In genomic region chr7:30330134-30331111, GRCh38 we compare ENCODE assay signal across 8 cellular contexts. TPM values are rescaled to one million over a fixed set of nuclear protein-coding genes. Genes with fewer than 3 reads are reported as not detected.
DNase-seq lines count a peak whose midpoint lies in the region; ATAC-seq and TF ChIP-seq lines count a peak whose summit lies in the region.

No MANE protein-coding gene starts in this region.

- H3K4me2 ChIP-seq in SK-N-SH = no peak overlapping the region

- no peaks in the 10 kb centered on the region for H3K9me2 ChIP-seq in SK-N-SH

- H4K20me1 ChIP-seq in SK-N-SH (ENCODE audit: insufficient read depth) = peaks cover 12% of the 10 kb centered on the region; the same call in 1 of the 2 replicates

- TF ChIP-seq POLR2A in suprapubic skin (IDR thresholded peaks at IDR 0.05) = no peak

- H2AFZ ChIP-seq in SK-N-SH (ENCODE audit: low read depth) = no peak overlapping the region

- no peaks in the 10 kb centered on the region for H3K9me3 ChIP-seq in CD4-positive, alpha-beta memory T cell (ENCODE audit: control insufficient read depth in 1 of 2, low read length in 2 of 2)
- H3K9me3 ChIP-seq in suprapubic skin (no peaks in the 10 kb centered on the region), SK-N-SH (peaks cover 8% of the 10 kb centered on the region; the same call in 1 of the 2 replicates)

- H3K79me2 ChIP-seq in SK-N-SH (ENCODE audit: insufficient read depth) = peaks cover 54% of the 10 kb centered on the region; the same call in 1 of the 2 replicates

- TF ChIP-seq EP300 in suprapubic skin (IDR thresholded peaks at IDR 0.05) (no peak), SK-N-SH (IDR thresholded peaks at IDR 0.05; ENCODE audit: borderline replicate concordance in 1 of 2, low read depth in 1 of 2, low read length in 1 of 2) (no peak)

- peak overlapping the region; percentile 30 for H3K27ac ChIP-seq in CD4-positive, alpha-beta memory T cell (ENCODE audit: low read depth, low read length)
- peak overlapping the region; percentile 23 for H3K27ac ChIP-seq in suprapubic skin
- H3K27ac ChIP-seq in SK-N-SH (ENCODE audit: low read depth in 2 of 2, low read length in 1 of 2) = no peak overlapping the region

- H3K4me1 ChIP-seq in CD4-positive, alpha-beta memory T cell (ENCODE audit: insufficient read depth, low read length) = peaks cover 58% of the 10 kb centered on the region
- peaks cover 30% of the 10 kb centered on the region for H3K4me1 ChIP-seq in suprapubic skin
- H3K4me1 ChIP-seq in SK-N-SH (ENCODE audit: control insufficient read depth in 1 of 2, insufficient read depth in 2 of 2, low read depth in 1 of 2, low read length in 1 of 2) = peaks cover 2 to 11% of the 10 kb centered on the region in 2 experiments; a peak in 3 of 4 replicates

- CTCF ChIA-PET in CD4-positive, alpha-beta memory T cell (lab: Charles Lee; ENCODE audit: partially characterized antibody) = interaction anchor here (0.6 to 3.1 kb wide), 6 partner anchors 8 to 52 kb away, joined by 3 to 12 read pairs (median 6); no protein-coding TSS in a partner anchor
- CTCF ChIA-PET in SK-N-SH (lab: Yijun Ruan, JAX) = interaction anchor here (0.6 to 1.7 kb wide), 7 partner anchors 9 to 234 kb away, joined by 3 to 4 read pairs (median 3); no protein-coding TSS in a partner anchor

- intact Hi-C loops in CD4-positive, alpha-beta memory T cell (cut with micrococcal nuclease) = loop anchor here (1.0 to 2.0 kb wide), 2 partner anchors 8 to 18 kb away; no protein-coding TSS in a partner anchor

- no peaks in the 10 kb centered on the region for H3K36me3 ChIP-seq in CD4-positive, alpha-beta memory T cell (ENCODE audit: insufficient read depth, low read length)
- peaks cover 3% of the 10 kb centered on the region for H3K36me3 ChIP-seq in suprapubic skin
- H3K36me3 ChIP-seq in SK-N-SH (replicated peaks in 1 of 2; ENCODE audit: control insufficient read depth in 1 of 2, insufficient read depth in 2 of 2, low read length in 1 of 2) = peaks cover 0 to 4% of the 10 kb centered on the region in 2 experiments

- ATAC-seq in GM19397 (IDR thresholded peaks at IDR 0.05; ENCODE audit: unreplicated experiment) (peak; percentile 69), HG03354 (IDR thresholded peaks at IDR 0.05; ENCODE audit: poor library complexity, severe bottlenecking, unreplicated experiment) (peak; percentile 72)

- 48% methylated on average over 3 of the region's 3 CpGs for WGBS in suprapubic skin
- 92% methylated on average over 3 of the region's 3 CpGs for WGBS in SK-N-SH (ENCODE audit: low lambda C conversion rate)

- peaks cover 14% of the 10 kb centered on the region for H3F3A ChIP-seq in SK-N-SH (replicated peaks; ENCODE audit: insufficient read depth)

- peak overlapping the region in 1 of 2 donors; percentile 23 for H3K4me3 ChIP-seq in CD4-positive, alpha-beta memory T cell (ENCODE audit: low read length in 2 of 2)
- no peak overlapping the region for H3K4me3 ChIP-seq in suprapubic skin
- H3K4me3 ChIP-seq in SK-N-SH (ENCODE audit: low read depth in 2 of 2, low read length in 1 of 2) = no peak overlapping the region

- TF ChIP-seq CTCF in suprapubic skin (IDR thresholded peaks at IDR 0.05) = no peak
- TF ChIP-seq CTCF in HFFc6 (IDR thresholded peaks at IDR 0.05) = no peak
- no peak for TF ChIP-seq CTCF in SK-N-SH (IDR thresholded peaks at IDR 0.05)

- POLR2A ChIA-PET in CD4-positive, alpha-beta memory T cell (lab: Charles Lee; ENCODE audit: partially characterized antibody) = interaction anchor here (0.8 to 8.4 kb wide), 6 partner anchors 9 to 52 kb away, joined by 3 to 77 read pairs (median 12); no protein-coding TSS in a partner anchor
- POLR2A ChIA-PET in SK-N-SH (lab: Yijun Ruan, JAX) = no interaction called here

- H3K9me3 Mint-ChIP-seq in CD4-positive, alpha-beta memory T cell = peaks cover 0 to 4% (median 0%) of the 10 kb centered on the region in 8 donors
- H3K9me3 Mint-ChIP-seq in HFFc6 = no peaks in the 10 kb centered on the region

- no peak overlapping the region for H3K9ac ChIP-seq in SK-N-SH

- peak overlapping the region; percentile 54 to 87 (median 69) for H3K4me3 Mint-ChIP-seq in CD4-positive, alpha-beta memory T cell
- H3K4me3 Mint-ChIP-seq in HFFc6 = no peak overlapping the region

- peaks cover 54 to 75% (median 65%) of the 10 kb centered on the region in 4 donors for H3K4me1 Mint-ChIP-seq in CD4-positive, alpha-beta memory T cell
- H3K4me1 Mint-ChIP-seq in HFFc6 (ENCODE audit: low read depth) = peaks cover 17% of the 10 kb centered on the region

- TF ChIP-seq RAD21 in SK-N-SH (IDR thresholded peaks at IDR 0.05; ENCODE audit: low read length) = no peak

- peak overlapping the region; percentile 56 to 91 (median 88) for H3K27ac Mint-ChIP-seq in CD4-positive, alpha-beta memory T cell
- H3K27ac Mint-ChIP-seq in HFFc6 = no peak overlapping the region

- no peaks in the 10 kb centered on the region for H3K27me3 Mint-ChIP-seq in CD4-positive, alpha-beta memory T cell
- no peaks in the 10 kb centered on the region; the same call in 1 of the 2 replicates for H3K27me3 Mint-ChIP-seq in HFFc6 (ENCODE audit: insufficient read depth)

- no peaks in the 10 kb centered on the region for H3K27me3 ChIP-seq in CD4-positive, alpha-beta memory T cell (ENCODE audit: insufficient read depth, low read length)
- no peaks in the 10 kb centered on the region for H3K27me3 ChIP-seq in suprapubic skin
- H3K27me3 ChIP-seq in SK-N-SH (ENCODE audit: insufficient read depth) = no peaks in the 10 kb centered on the region

- DNase-seq in CD4-positive, alpha-beta memory T cell = peak; percentile 45 to 71 (median 67)
- DNase-seq in T-helper 22 cell (ENCODE audit: low read depth) = peak; percentile 4
- DNase-seq in suprapubic skin (ENCODE audit: low spot score in 2 of 2) = no peak
- DNase-seq in HFFc6 = no peak
- DNase-seq in SK-N-SH = no peak
- DNase-seq in middle frontal gyrus (ENCODE audit: extremely low spot score, low spot score) = no peak

- H3K36me3 Mint-ChIP-seq in CD4-positive, alpha-beta memory T cell = peaks cover 6 to 14% of the 10 kb centered on the region in 2 donors
- no peaks in the 10 kb centered on the region for H3K36me3 Mint-ChIP-seq in HFFc6 (ENCODE audit: low read depth)

TF ChIP-seq in SK-N-SH, 30 proteins besides CTCF, POLR2A, EP300 and RAD21:
- TF ChIP-seq EZH2phosphoT487 (IDR thresholded peaks at IDR 0.05; ENCODE audit: borderline replicate concordance, low read depth) = no peak
- no peak for TF ChIP-seq USF2 (IDR thresholded peaks at IDR 0.05; ENCODE audit: borderline replicate concordance, low read depth, low read length)
- no peak for TF ChIP-seq MAX (IDR thresholded peaks at IDR 0.05; ENCODE audit: low read depth)
- TF ChIP-seq GABPA (IDR thresholded peaks at IDR 0.05; ENCODE audit: low read depth) = no peak
- TF ChIP-seq NRF1 (IDR thresholded peaks at IDR 0.05; ENCODE audit: low read depth, low read length) = no peak
- TF ChIP-seq MEF2A (IDR thresholded peaks at IDR 0.05; ENCODE audit: borderline replicate concordance, low read depth) = no peak
- TF ChIP-seq RFX5 (IDR thresholded peaks at IDR 0.05; ENCODE audit: low read length) = no peak
- no peak for TF ChIP-seq ELF1 (IDR thresholded peaks at IDR 0.05)
- no peak for TF ChIP-seq FOXM1 (IDR thresholded peaks at IDR 0.05; ENCODE audit: low read depth)

RNA-seq across cellular contexts. Expression of gene ZNRF2, which starts 46.0 kb away (rescaled TPM):
- 10 to 100 TPM; 37.3 to 39.4 TPM for total RNA-seq in CD4-positive, alpha-beta memory T cell
- 1 to 10 TPM in 1 of 2 donors, under 1 TPM in 1; 0.59 to 3.5 TPM for polyA plus RNA-seq in CD4-positive, alpha-beta memory T cell
- total RNA-seq in suprapubic skin = 10 to 100 TPM; 23.8 to 39.3 (median 34.6) TPM
- 1 to 10 TPM; 2.3 to 3.1 (median 2.7) TPM for total RNA-seq in HFFc6 (2021; fragmentation: NEBNext Ultra II Directional; extraction: Animal tissue kit (Norgen Biotek cat#: 25700))
- polyA plus RNA-seq in SK-N-SH (2012; rRNA removed) = 3.8 and 4.0 TPM in 2 replicates
- polyA plus RNA-seq in SK-N-SH (2012; cell fraction: cytosol; rRNA removed) = 4.2 and 4.9 TPM in 2 replicates
- 2.8 and 3.6 TPM in 2 replicates for polyA plus RNA-seq in SK-N-SH (2012; cell fraction: nucleus; rRNA removed)

Comparison
In these comparisons a context has a peak if more than half of its experiments do, and no peak if none do; other contexts are left out.
1. DNase-seq: peak in CD4-positive, alpha-beta memory T cell (5 of 5) and T-helper 22 cell (single experiment); none in suprapubic skin (0 of 2), HFFc6 (single experiment), SK-N-SH (single experiment) and middle frontal gyrus (single experiment).
2. H3K27ac ChIP-seq: peak in CD4-positive, alpha-beta memory T cell (single experiment) and suprapubic skin (single experiment); none in SK-N-SH (0 of 2).
3. RNA of gene ZNRF2, which starts 46.0 kb away (total RNA-seq): 37.3 to 39.4 TPM in CD4-positive, alpha-beta memory T cell and 23.8 to 39.3 TPM in suprapubic skin; 2.3 to 3.1 TPM in HFFc6; every median in the first group is over 4 times any median in the second.